13 cellular contexts compared by ENCODE assay signal in genomic region chr18:76365561-76365960, GRCh38.
DNase-seq lines count a peak whose midpoint lies in the region; ATAC-seq and TF ChIP-seq lines count a peak whose summit lies in the region.
"Had no signal": no experiment of that assay in that cellular context is flagged by ENCODE, and none has a peak within 500 bp of the region (broad histone marks: within the 10 kb centered on the region; RNA-seq: fewer than 3 reads in every experiment).

No MANE protein-coding gene starts in this region.

- H3K27me3 Mint-ChIP-seq in stimulated activated naive CD8-positive, alpha-beta T cell treated with anti-CD3 and anti-CD28 coated beads, Interleukin-15, amount 100 ng/mL, for 72 hours = no peaks in the 10 kb centered on the region
- H3K27me3 Mint-ChIP-seq in brain (no peaks in the 10 kb centered on the region), progenitor cell of endocrine pancreas (no peaks in the 10 kb centered on the region)

- peaks cover 0 to 13% (median 2%) of the 10 kb centered on the region in 4 donors for H3K36me3 ChIP-seq in transverse colon

- TF ChIP-seq CTCF in brain (conservative IDR thresholded peaks at IDR 0.05) (no peak), progenitor cell of endocrine pancreas (IDR thresholded peaks at IDR 0.05; ENCODE audit: unreplicated experiment) (no peak), transverse colon (IDR thresholded peaks at IDR 0.05) (no peak)

- 86 to 89% methylated on average over 1 to 10 of the region's 10 CpGs for WGBS in transverse colon (ENCODE audit: low coverage in 1 of 2), 2 donors

- ATAC-seq in stimulated activated naive CD8-positive, alpha-beta T cell treated with anti-CD3 and anti-CD28 coated beads, Interleukin-15, amount 100 ng/mL, for 72 hours = no peak
- ATAC-seq in stimulated activated naive CD8-positive, alpha-beta T cell treated with anti-CD3 and anti-CD28 coated beads, Interleukin-15, Interleukin-2, amounts not matched to agents 100 U/mL and 50 U/mL, for 24 hours = no peak
- ATAC-seq in GM21528 (IDR thresholded peaks at IDR 0.05; ENCODE audit: low FRiP score, unreplicated experiment) (no peak), HG02981 (IDR thresholded peaks at IDR 0.05; ENCODE audit: unreplicated experiment) (no peak)

- H3K9me3 ChIP-seq in transverse colon = no peaks in the 10 kb centered on the region
- H3K9me3 ChIP-seq: Caco-2 had no signal

- H3K4me1 Mint-ChIP-seq in stimulated activated naive CD8-positive, alpha-beta T cell treated with anti-CD3 and anti-CD28 coated beads, Interleukin-15, amount 100 ng/mL, for 72 hours = peaks cover 72% of the 10 kb centered on the region
- H3K4me1 Mint-ChIP-seq in brain = peaks cover 71% of the 10 kb centered on the region
- H3K4me1 Mint-ChIP-seq in progenitor cell of endocrine pancreas (ENCODE audit: low read depth) = peaks cover 6% of the 10 kb centered on the region

- in situ Hi-C loops in transverse colon (cut with MboI; ENCODE audit: low pct_ligation_motif_present in 1 of 4, low pct_unique_long_range_greater_than_20kb in 1 of 4, low sequenced_read_pairs in 3 of 4) = no loop called here

- no peak for DNase-seq in stimulated activated naive CD8-positive, alpha-beta T cell treated with anti-CD3 and anti-CD28 coated beads, Interleukin-15, amount 100 ng/mL, for 72 hours
- DNase-seq in stimulated activated naive CD8-positive, alpha-beta T cell treated with anti-CD3 and anti-CD28 coated beads, Interleukin-15, Interleukin-2, amounts not matched to agents 100 U/mL and 50 U/mL, for 24 hours = no peak
- DNase-seq in progenitor cell of endocrine pancreas (ENCODE audit: low spot score, unreplicated experiment) (no peak), transverse colon (no peak)
- DNase-seq: Caco-2; CD8-positive, alpha-beta memory T cell; DND-41; GDM1; HCEC 1CT had no signal

- peak overlapping the region in 1 of 2 donors; percentile 67 for H3K27ac Mint-ChIP-seq in stimulated activated naive CD8-positive, alpha-beta T cell treated with anti-CD3 and anti-CD28 coated beads, Interleukin-15, amount 100 ng/mL, for 72 hours
- peak overlapping the region in 3 of 5 experiments; percentile 89 to 94 (median 89) for H3K27ac Mint-ChIP-seq in brain
- peak overlapping the region; percentile 83 for H3K27ac Mint-ChIP-seq in progenitor cell of endocrine pancreas

- H3K9me3 Mint-ChIP-seq in stimulated activated naive CD8-positive, alpha-beta T cell treated with anti-CD3 and anti-CD28 coated beads, Interleukin-15, amount 100 ng/mL, for 72 hours = peaks cover 0 to 5% of the 10 kb centered on the region in 2 donors
- peaks cover 0 to 4% (median 0%) of the 10 kb centered on the region in 5 experiments for H3K9me3 Mint-ChIP-seq in brain
- no peaks in the 10 kb centered on the region for H3K9me3 Mint-ChIP-seq in progenitor cell of endocrine pancreas (ENCODE audit: low read depth)
- H3K9me3 Mint-ChIP-seq: CD8-positive, alpha-beta memory T cell had no signal

- TF ChIP-seq EP300 in transverse colon (IDR thresholded peaks at IDR 0.05; ENCODE audit: low read depth) = no peak

- no peak for TF ChIP-seq POLR2A in transverse colon (IDR thresholded peaks at IDR 0.05)

- no peak overlapping the region for H3K4me3 ChIP-seq in transverse colon

- peak overlapping the region; percentile 26 to 54 for H3K4me3 Mint-ChIP-seq in stimulated activated naive CD8-positive, alpha-beta T cell treated with anti-CD3 and anti-CD28 coated beads, Interleukin-15, amount 100 ng/mL, for 72 hours
- H3K4me3 Mint-ChIP-seq in brain (peak overlapping the region in 1 of 5 experiments; percentile 61), progenitor cell of endocrine pancreas (ENCODE audit: low read depth) (no peak overlapping the region)
- H3K4me3 Mint-ChIP-seq: CD8-positive, alpha-beta memory T cell had no signal

- H3K27me3 ChIP-seq in transverse colon = no peaks in the 10 kb centered on the region

- peak overlapping the region in 1 of 4 donors; percentile 18 for H3K27ac ChIP-seq in transverse colon
- H3K27ac ChIP-seq: HL-60 had no signal

- H3K36me3 Mint-ChIP-seq in brain (peaks cover 81% of the 10 kb centered on the region), progenitor cell of endocrine pancreas (ENCODE audit: insufficient read depth) (peaks cover 27% of the 10 kb centered on the region)
- H3K36me3 Mint-ChIP-seq: CD8-positive, alpha-beta memory T cell had no signal

- H3K4me1 ChIP-seq in transverse colon = peaks cover 0 to 20% (median 3%) of the 10 kb centered on the region in 4 donors
- H3K4me1 ChIP-seq: Caco-2 had no signal

- intact Hi-C loops in transverse colon (cut with DNase I; ENCODE audit: low total_unique reads) = no loop called here
